ENCODE assay signal across 11 cellular contexts in the genomic region with DNA sequence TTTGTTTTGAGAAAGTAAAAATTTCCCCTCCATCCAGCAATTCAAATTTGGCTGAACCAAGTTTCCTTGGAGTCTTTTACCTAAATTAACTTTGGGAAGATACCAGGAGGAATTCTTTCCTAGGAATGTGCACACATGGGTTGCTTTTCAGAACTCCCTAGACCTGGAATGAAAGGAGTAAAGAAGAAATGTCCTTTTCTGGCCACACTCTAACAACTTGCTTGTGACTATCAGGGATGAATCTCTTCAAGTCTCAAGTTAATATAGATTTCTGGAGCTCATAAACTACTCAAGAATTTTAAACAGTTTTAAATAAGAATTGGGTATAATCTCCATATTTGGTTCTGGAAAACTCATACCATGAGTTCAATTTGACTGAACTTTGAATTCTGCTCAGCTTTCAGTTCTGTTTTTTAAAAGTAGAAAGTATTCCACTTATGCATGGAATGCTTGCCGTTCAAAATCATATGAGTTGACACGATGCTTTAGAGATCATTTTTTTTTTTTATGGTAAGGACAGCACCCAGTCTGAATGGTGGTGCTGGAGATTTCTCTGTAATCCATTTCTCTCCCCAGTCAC. TPM values are rescaled to one million over a fixed set of nuclear protein-coding genes. Genes with fewer than 3 reads are reported as not detected.
DNase-seq lines count a peak whose midpoint lies in the region; ATAC-seq and TF ChIP-seq lines count a peak whose summit lies in the region.
"Had no signal": no experiment of that assay in that cellular context is flagged by ENCODE, and none has a peak within 500 bp of the region (broad histone marks: within the 10 kb centered on the region; RNA-seq: fewer than 3 reads in every experiment).

No MANE protein-coding gene starts in this region.

- CTCF ChIA-PET in mammary epithelial cell (lab: Charles Lee; ENCODE audit: low non-redundant PET): no interaction called here

- dilution Hi-C loops in mammary epithelial cell (cut with HindIII; ENCODE audit: low sequenced_read_pairs): no loop called here

- peaks cover 12% of the 10 kb centered on the region for H3K4me1 ChIP-seq in SJSA1 (replicated peaks)
- no peaks in the 10 kb centered on the region for H3K4me1 ChIP-seq in mammary epithelial cell (ENCODE audit: insufficient read depth, low read length)

- H2AFZ ChIP-seq in mammary epithelial cell (ENCODE audit: low read depth, low read length): no peak overlapping the region
- H2AFZ ChIP-seq: PC-9 had no signal

- H3K36me3 ChIP-seq in SJSA1 (no peaks in the 10 kb centered on the region), mammary epithelial cell (ENCODE audit: insufficient read depth, low read length) (no peaks in the 10 kb centered on the region)

- no peak overlapping the region for H3K4me3 ChIP-seq in SJSA1
- H3K4me3 ChIP-seq in mammary epithelial cell (replicated peaks in 1 of 3; ENCODE audit: insufficient read depth in 1 of 3, low read depth in 2 of 3, low read length in 3 of 3): no peak overlapping the region
- H3K4me3 ChIP-seq: PC-9 had no signal

- H4K20me1 ChIP-seq in mammary epithelial cell (ENCODE audit: insufficient read depth, low read length): no peaks in the 10 kb centered on the region

- DNase-seq in SJSA1 (ENCODE audit: low read depth in 1 of 2, low spot score in 2 of 2) (peak in 1 of 2 experiments; percentile 33), myocyte (ENCODE audit: low read depth) (peak; percentile 28), KBM-7 (no peak), Kasumi-1 (lab: John Stamatoyannopoulos, UW) (no peak), mammary epithelial cell (no peak)
- DNase-seq: activated CD4-positive, alpha-beta T cell treated with anti-CD3 and anti-CD28 coated beads for 48 hours; GF-D8; PC-9 had no signal

- H3K27ac ChIP-seq in SJSA1 (peak overlapping the region; percentile 61), mammary epithelial cell (ENCODE audit: insufficient read depth, low read depth, low read length) (no peak overlapping the region)
- H3K27ac ChIP-seq: PC-9 had no signal

- ATAC-seq in GM18502 (IDR thresholded peaks at IDR 0.05; ENCODE audit: poor library complexity, unreplicated experiment): peak; percentile 32
- ATAC-seq in GM21723 (IDR thresholded peaks at IDR 0.05; ENCODE audit: unreplicated experiment): peak; percentile 24
- ATAC-seq in GM21576 (IDR thresholded peaks at IDR 0.05; ENCODE audit: unreplicated experiment): no peak

- H3K9me3 ChIP-seq in SJSA1 (replicated peaks) (0 out of 2 replicates have a peak, but pooled peaks cover 4% of the 10 kb centered on the region), mammary epithelial cell (replicated peaks; ENCODE audit: insufficient read depth, low read length) (no peaks in the 10 kb centered on the region)

- H3K27me3 ChIP-seq in SJSA1 (replicated peaks): no peaks in the 10 kb centered on the region
- no peaks in the 10 kb centered on the region for H3K27me3 ChIP-seq in mammary epithelial cell (ENCODE audit: insufficient read depth, low read length)

- H3K4me2 ChIP-seq in mammary epithelial cell (ENCODE audit: insufficient read depth, low read depth, low read length): no peak overlapping the region
- H3K4me2 ChIP-seq: PC-9 had no signal

- H3K79me2 ChIP-seq in mammary epithelial cell (ENCODE audit: insufficient read depth, low read length): no peaks in the 10 kb centered on the region

- TF ChIP-seq CTCF in mammary epithelial cell (conservative IDR thresholded peaks at IDR 0.05 in 1 of 2, IDR thresholded peaks at IDR 0.05 in 1 of 2; ENCODE audit: extremely low read depth in 1 of 2, insufficient read depth in 1 of 2, low read depth in 1 of 2, low read length in 2 of 2): no peak

- BruUV-seq in mammary epithelial cell (replicated peaks; lab: Mats Ljungman, UMichigan): no TSS peak

- in situ Hi-C loops in KBM-7 (cut with MboI; ENCODE audit: low pct_unique_long_range_greater_than_20kb, low sequenced_read_pairs) (no loop called here), mammary epithelial cell (cut with MboI; ENCODE audit: low sequenced_read_pairs in 2 of 2) (no loop called here)

- intact Hi-C loops in mammary epithelial cell (cut with micrococcal nuclease): no loop called here

- 0% methylated on average over 2 of the region's 2 CpGs for WGBS in mammary epithelial cell (ENCODE audit: low coverage, missing lambda C conversion rate)

- H3K9ac ChIP-seq in mammary epithelial cell (ENCODE audit: insufficient read depth, low read length): no peak overlapping the region

RNA-seq across cellular contexts. Expression of a gene that starts 7.7 kb away (rescaled TPM):
- 7.5 and 11.6 TPM in 2 replicates for total RNA-seq in SJSA1 (2014; rRNA removed; shearing (Covaris generic))
- total RNA-seq in myocyte (5.2 and 7.8 TPM in 2 replicates), mammary epithelial cell (1 to 10 TPM in 1 of 2 donors, not detected in 1; 1.5 TPM)
- polyA plus RNA-seq in myocyte (2012): 2.3 TPM
- polyA plus RNA-seq in mammary epithelial cell: 0.06 TPM
- polyA minus RNA-seq in mammary epithelial cell: not detected
